Comparison of ENCODE assay signal across 21 cellular contexts in the genomic region with DNA sequence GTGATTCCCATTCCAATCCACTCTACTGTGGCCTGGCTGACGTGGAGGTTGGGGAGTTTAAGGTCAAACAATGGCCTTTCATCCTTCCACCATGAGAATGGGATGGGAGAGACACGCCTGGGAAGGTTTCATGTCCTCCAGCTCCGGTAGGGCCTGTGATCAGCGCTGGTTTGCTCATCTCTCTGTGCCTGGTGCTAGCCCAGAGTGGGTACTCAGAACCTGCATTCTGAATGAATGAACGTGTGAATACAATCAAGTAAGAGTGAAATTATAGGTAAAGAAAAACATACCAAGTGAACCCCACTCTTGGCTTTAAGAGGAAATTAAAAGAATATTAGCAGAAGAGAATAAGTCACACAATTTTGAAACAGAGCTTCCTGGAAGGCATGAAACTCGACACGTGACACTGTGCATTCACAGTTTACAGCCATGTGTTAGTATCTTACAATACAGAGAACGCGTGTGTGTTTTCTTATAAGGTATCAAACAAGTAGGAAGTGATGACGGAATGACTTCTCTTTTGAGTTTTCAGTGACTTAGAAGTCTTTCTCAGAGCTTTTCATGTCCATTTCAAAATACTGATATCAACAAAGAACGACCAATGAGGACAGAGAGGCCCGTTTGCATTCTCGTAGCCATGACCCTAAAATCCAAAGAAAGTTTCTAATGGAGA. TPM values are rescaled to one million over a fixed set of nuclear protein-coding genes. Genes with fewer than 3 reads are reported as not detected.
A peak's percentile ranks its signal among the peaks of the same experiment; 100 is the strongest.
DNase-seq lines count a peak whose midpoint lies in the region; ATAC-seq, FAIRE-seq and TF ChIP-seq lines count a peak whose summit lies in the region.
"Had no signal": no experiment of that assay in that cellular context is flagged by ENCODE, and none has a peak within 500 bp of the region (broad histone marks: within the 10 kb centered on the region; RNA-seq: fewer than 3 reads in every experiment).

No MANE protein-coding gene starts in this region.

- no peaks in the 10 kb centered on the region for H3K27me3 ChIP-seq in CD4-positive, CD25-positive, alpha-beta regulatory T cell (ENCODE audit: control insufficient read depth, insufficient read depth, low read length)
- no peaks in the 10 kb centered on the region for H3K27me3 ChIP-seq in GM12878 (replicated peaks in 1 of 2; ENCODE audit: control insufficient read depth in 2 of 2, insufficient read depth in 2 of 2, low read length in 1 of 2)
- H3K27me3 ChIP-seq: SJCRH30 had no signal

- DNase-seq in activated CD8-positive, alpha-beta memory T cell treated with anti-CD3 and anti-CD28 coated beads, Interleukin-2, amount 10 ng/mL, durations not matched to agents 7 days and 5 days = no peak
- DNase-seq in activated CD8-positive, alpha-beta memory T cell treated with anti-CD3 and anti-CD28 coated beads, Interleukin-2, amount 50 U/mL, for 48 hours = no peak
- DNase-seq in CD4-positive, CD25-positive, alpha-beta regulatory T cell = peak in 2 of 3 donors; percentile 47 to 81
- no peak for DNase-seq in GM12878 (ENCODE audit: low read depth, low spot score)
- DNase-seq in sciatic nerve (ENCODE audit: low spot score) = no peak
- no peak for DNase-seq in posterior cingulate gyrus
- DNase-seq in GDM1 (lab: John Stamatoyannopoulos, UW) = no peak
- DNase-seq in activated T-helper 2 cell treated with anti-CD3 and anti-CD28 coated beads, Interferon-gamma antibody, Interleukin-2, Interleukin-4, amounts not matched to agents 10 μg/mL and 5 μg/mL and 100 μg/mL, durations not matched to agents 14 hours and 24 hours and 36 hours (ENCODE audit: low spot score) = no peak
- DNase-seq: CD4-positive, alpha-beta T cell; GM23248; NCI-H1417 treated with DMSO at 0.1 percent for 48 hours; NCI-H1930; NCI-H2171 treated with DMSO at 0.1 percent for 48 hours; NCI-H446 treated with DMSO at 0.1 percent for 48 hours; NK-92 treated with Interleukin-12 subunit alpha and Interleukin-12 subunit beta, amount 100 ng/mL, for 24 hours; PC-3; SJCRH30 had no signal

- no peaks in the 10 kb centered on the region for H3K9me3 Mint-ChIP-seq in activated CD8-positive, alpha-beta memory T cell treated with anti-CD3 and anti-CD28 coated beads, Interleukin-2, amount 10 ng/mL, durations not matched to agents 7 days and 5 days (ENCODE audit: low read depth)
- peaks cover 0 to 3% (median 0%) of the 10 kb centered on the region in 7 donors for H3K9me3 Mint-ChIP-seq in CD4-positive, CD25-positive, alpha-beta regulatory T cell
- peaks cover 15% of the 10 kb centered on the region for H3K9me3 Mint-ChIP-seq in activated T-helper 2 cell treated with anti-CD3 and anti-CD28 coated beads, Interferon-gamma antibody, Interleukin-2, Interleukin-4, amounts not matched to agents 10 μg/mL and 5 μg/mL and 100 μg/mL, durations not matched to agents 14 hours and 24 hours and 36 hours
- H3K9me3 Mint-ChIP-seq: CD4-positive, alpha-beta T cell had no signal

- 73% methylated on average over 13 of the region's 13 CpGs for WGBS in GM12878 (ENCODE audit: insufficient coverage, insufficient replicate concordance, low lambda C conversion rate, missing lambda C conversion rate)

- peaks cover 7% of the 10 kb centered on the region for H3K36me3 Mint-ChIP-seq in activated CD8-positive, alpha-beta memory T cell treated with anti-CD3 and anti-CD28 coated beads, Interleukin-2, amount 10 ng/mL, durations not matched to agents 7 days and 5 days
- H3K36me3 Mint-ChIP-seq in CD4-positive, CD25-positive, alpha-beta regulatory T cell = no peaks in the 10 kb centered on the region
- H3K36me3 Mint-ChIP-seq in activated T-helper 2 cell treated with anti-CD3 and anti-CD28 coated beads, Interferon-gamma antibody, Interleukin-2, Interleukin-4, amounts not matched to agents 10 μg/mL and 5 μg/mL and 100 μg/mL, durations not matched to agents 14 hours and 24 hours and 36 hours (ENCODE audit: low read depth) = no peaks in the 10 kb centered on the region

- H3K4me3 ChIP-seq in CD4-positive, CD25-positive, alpha-beta regulatory T cell (ENCODE audit: low read depth, low read length) = peak overlapping the region; percentile 34
- H3K4me3 ChIP-seq in GM12878 = no peak overlapping the region
- H3K4me3 ChIP-seq: GM23248, SJCRH30 had no signal

- SMC1A ChIA-PET in GM12878 (lab: Charles Lee; ENCODE audit: uncharacterized antibody, unreplicated experiment) = interaction anchor here (0.8 to 10.9 kb wide), 10 partner anchors 16 to 62 kb away, joined by 3 to 162 read pairs (median 4); no protein-coding TSS in a partner anchor

- H3K27ac ChIP-seq in CD4-positive, CD25-positive, alpha-beta regulatory T cell (ENCODE audit: insufficient read depth, low read length, poor library complexity, severe bottlenecking) = peak overlapping the region; percentile 56
- peak overlapping the region; percentile 53 for H3K27ac ChIP-seq in GM12878 (ENCODE audit: control insufficient read depth, insufficient read depth)
- H3K27ac ChIP-seq: GM23248, HL-60, SJCRH30 had no signal

- no peak for TF ChIP-seq RAD21 in GM12878 (IDR thresholded peaks at IDR 0.05; ENCODE audit: insufficient read depth, low read depth, low read length)

- RAD21 ChIA-PET in GM12878 (lab: Charles Lee; ENCODE audit: unreplicated experiment) = interaction anchor here (0.7 to 9.2 kb wide), 7 partner anchors 19 to 52 kb away, joined by 3 to 73 read pairs (median 4); no protein-coding TSS in a partner anchor

- no peaks in the 10 kb centered on the region for H4K20me1 ChIP-seq in GM12878 (ENCODE audit: control insufficient read depth, insufficient read depth)

- no TSS peak for BruUV-seq in GM12878 (replicated peaks; lab: Mats Ljungman, UMichigan)

- no peak for TF ChIP-seq POLR2A in GM12878 (IDR thresholded peaks at IDR 0.05; ENCODE audit: low read depth, low read length)

- H3K9ac ChIP-seq in GM12878 (ENCODE audit: control insufficient read depth, insufficient read depth, low read length) = no peak overlapping the region
- H3K9ac ChIP-seq: GM23248 had no signal

- no peak for TF ChIP-seq CTCF in GM12878 (IDR thresholded peaks at IDR 0.05 in 2 of 3, conservative IDR thresholded peaks at IDR 0.05 in 1 of 3; ENCODE audit: control insufficient read depth in 2 of 3, extremely low read depth in 1 of 3, insufficient read depth in 1 of 3, low read depth in 3 of 3, low read length in 3 of 3)

- H3K27ac Mint-ChIP-seq in activated CD8-positive, alpha-beta memory T cell treated with anti-CD3 and anti-CD28 coated beads, Interleukin-2, amount 10 ng/mL, durations not matched to agents 7 days and 5 days = peak overlapping the region; percentile 69
- peak overlapping the region in 2 of 3 donors; percentile 53 to 84 for H3K27ac Mint-ChIP-seq in CD4-positive, CD25-positive, alpha-beta regulatory T cell
- H3K27ac Mint-ChIP-seq in activated T-helper 2 cell treated with anti-CD3 and anti-CD28 coated beads, Interferon-gamma antibody, Interleukin-2, Interleukin-4, amounts not matched to agents 10 μg/mL and 5 μg/mL and 100 μg/mL, durations not matched to agents 14 hours and 24 hours and 36 hours = no peak overlapping the region
- H3K27ac Mint-ChIP-seq: CD4-positive, alpha-beta T cell had no signal

- peak overlapping the region; percentile 31; the same call in 1 of the 2 replicates for H2AFZ ChIP-seq in GM12878 (ENCODE audit: control insufficient read depth, low read depth, low read length)
- H2AFZ ChIP-seq: GM23248 had no signal

- H3K79me2 ChIP-seq in GM12878 (ENCODE audit: control insufficient read depth, insufficient read depth, low read length) = no peaks in the 10 kb centered on the region

- peak; percentile 18 for ATAC-seq in activated CD8-positive, alpha-beta memory T cell treated with anti-CD3 and anti-CD28 coated beads, Interleukin-2, amount 10 ng/mL, durations not matched to agents 7 days and 5 days
- peak; percentile 91 for ATAC-seq in CD4-positive, CD25-positive, alpha-beta regulatory T cell (ENCODE audit: low read depth in 2 of 2)
- ATAC-seq in GM12878 (no peak), sciatic nerve (peak; percentile 49)
- ATAC-seq: HCT116, PC-3 had no signal

- H3K4me3 Mint-ChIP-seq in activated CD8-positive, alpha-beta memory T cell treated with anti-CD3 and anti-CD28 coated beads, Interleukin-2, amount 10 ng/mL, durations not matched to agents 7 days and 5 days = no peak overlapping the region
- peak overlapping the region in 2 of 4 donors; percentile 40 to 72 for H3K4me3 Mint-ChIP-seq in CD4-positive, CD25-positive, alpha-beta regulatory T cell
- no peak overlapping the region for H3K4me3 Mint-ChIP-seq in activated T-helper 2 cell treated with anti-CD3 and anti-CD28 coated beads, Interferon-gamma antibody, Interleukin-2, Interleukin-4, amounts not matched to agents 10 μg/mL and 5 μg/mL and 100 μg/mL, durations not matched to agents 14 hours and 24 hours and 36 hours (ENCODE audit: low read depth)
- H3K4me3 Mint-ChIP-seq: CD4-positive, alpha-beta T cell had no signal

- no peak for FAIRE-seq in GM12878 (lab: Jason Lieb, UNC)
- FAIRE-seq: A204.1, HTR-8/SVneo had no signal

- H3K4me2 ChIP-seq in GM12878 (ENCODE audit: control insufficient read depth, insufficient read depth) = no peak overlapping the region

- H3K27me3 Mint-ChIP-seq in activated CD8-positive, alpha-beta memory T cell treated with anti-CD3 and anti-CD28 coated beads, Interleukin-2, amount 10 ng/mL, durations not matched to agents 7 days and 5 days = no peaks in the 10 kb centered on the region
- H3K27me3 Mint-ChIP-seq in CD4-positive, CD25-positive, alpha-beta regulatory T cell = peaks cover 4% of the 10 kb centered on the region
- no peaks in the 10 kb centered on the region for H3K27me3 Mint-ChIP-seq in activated T-helper 2 cell treated with anti-CD3 and anti-CD28 coated beads, Interferon-gamma antibody, Interleukin-2, Interleukin-4, amounts not matched to agents 10 μg/mL and 5 μg/mL and 100 μg/mL, durations not matched to agents 14 hours and 24 hours and 36 hours (ENCODE audit: low read depth)
- H3K27me3 Mint-ChIP-seq: CD4-positive, alpha-beta T cell had no signal

- POLR2A ChIA-PET in GM12878 (lab: Charles Lee) = interaction anchor here (0.6 to 1.8 kb wide), 4 partner anchors 15 to 41 kb away, joined by 3 to 4 read pairs (median 4); no protein-coding TSS in a partner anchor

- no peaks in the 10 kb centered on the region for H3K36me3 ChIP-seq in CD4-positive, CD25-positive, alpha-beta regulatory T cell (ENCODE audit: control insufficient read depth, insufficient read depth, low read length)
- no peaks in the 10 kb centered on the region for H3K36me3 ChIP-seq in GM12878 (ENCODE audit: control insufficient read depth in 2 of 2, insufficient read depth in 2 of 2, low read length in 1 of 2)
- H3K36me3 ChIP-seq: SJCRH30 had no signal

- H3K9me3 ChIP-seq in CD4-positive, CD25-positive, alpha-beta regulatory T cell (ENCODE audit: control insufficient read depth in 2 of 2, low read length in 2 of 2) = no peaks in the 10 kb centered on the region
- H3K9me3 ChIP-seq in GM12878 (replicated peaks; ENCODE audit: control insufficient read depth, insufficient read depth, low read length) = no peaks in the 10 kb centered on the region; the same call in 2 of the 3 replicates
- H3K9me3 ChIP-seq: SJCRH30 had no signal

- peaks cover 31% of the 10 kb centered on the region for H3K4me1 ChIP-seq in CD4-positive, CD25-positive, alpha-beta regulatory T cell (ENCODE audit: control insufficient read depth, insufficient read depth, low read length, poor library complexity, severe bottlenecking)
- peaks cover 68% of the 10 kb centered on the region for H3K4me1 ChIP-seq in GM12878 (ENCODE audit: control insufficient read depth, insufficient read depth, low read length)
- H3K4me1 ChIP-seq: SJCRH30 had no signal

- no peak for TF ChIP-seq EP300 in GM12878 (IDR thresholded peaks at IDR 0.05; ENCODE audit: borderline replicate concordance in 1 of 2, control insufficient read depth in 1 of 2, low read depth in 2 of 2, low read length in 2 of 2)

- in situ Hi-C loops in GM12878 (cut with MboI) = no loop called here

- intact Hi-C loops in GM12878 (cut with micrococcal nuclease; ENCODE audit: unreplicated experiment) (no loop called here), sciatic nerve (cut with DNase I) (no loop called here), posterior cingulate gyrus (cut with DNase I) (no loop called here)
- intact Hi-C loops in activated T-helper 2 cell treated with anti-CD3 and anti-CD28 coated beads, Interferon-gamma antibody, Interleukin-2, Interleukin-4, amounts not matched to agents 10 μg/mL and 5 μg/mL and 100 μg/mL, durations not matched to agents 14 hours and 24 hours and 36 hours (cut with micrococcal nuclease) = no loop called here

- CTCF ChIA-PET in activated CD8-positive, alpha-beta memory T cell treated with anti-CD3 and anti-CD28 coated beads, Interleukin-2, amount 10 ng/mL, durations not matched to agents 7 days and 5 days (lab: Charles Lee) = interaction anchor here (0.8 to 1.6 kb wide), 4 partner anchors 11 to 77 kb away, joined by 3 to 4 read pairs (median 4); no protein-coding TSS in a partner anchor
- CTCF ChIA-PET in GM12878 (lab: Yijun Ruan, JAX) = interaction anchor here (1.2 to 1.8 kb wide), 4 partner anchors 21 to 51 kb away, joined by 3 to 7 read pairs (median 3); no protein-coding TSS in a partner anchor

- H3K4me1 Mint-ChIP-seq in activated CD8-positive, alpha-beta memory T cell treated with anti-CD3 and anti-CD28 coated beads, Interleukin-2, amount 10 ng/mL, durations not matched to agents 7 days and 5 days = peaks cover 81% of the 10 kb centered on the region
- H3K4me1 Mint-ChIP-seq in CD4-positive, CD25-positive, alpha-beta regulatory T cell = peaks cover 42 to 84% (median 61%) of the 10 kb centered on the region in 4 donors
- H3K4me1 Mint-ChIP-seq in activated T-helper 2 cell treated with anti-CD3 and anti-CD28 coated beads, Interferon-gamma antibody, Interleukin-2, Interleukin-4, amounts not matched to agents 10 μg/mL and 5 μg/mL and 100 μg/mL, durations not matched to agents 14 hours and 24 hours and 36 hours (ENCODE audit: low read depth) = peaks cover 54% of the 10 kb centered on the region

RNA-seq across cellular contexts. Expression of gene DUSP22, which starts 36.7 kb away (rescaled TPM):
- total RNA-seq in activated CD8-positive, alpha-beta memory T cell treated with anti-CD3 and anti-CD28 coated beads, Interleukin-2, amount 10 ng/mL, durations not matched to agents 7 days and 5 days = 10 to 100 TPM; 38.1 to 47.8 TPM
- total RNA-seq in CD4-positive, CD25-positive, alpha-beta regulatory T cell = 46.6 TPM
- 10 to 100 TPM; 45.5 to 48.5 (median 47.5) TPM for polyA plus RNA-seq in CD4-positive, CD25-positive, alpha-beta regulatory T cell
- total RNA-seq in GM12878 (2013; cell fraction: nucleolus; rRNA removed) = 632 and 708 TPM in 2 replicates
- total RNA-seq in GM12878 (2014; rRNA removed) = 113 and 123 TPM in 2 replicates
- 80.6 and 83.3 TPM in 2 replicates for total RNA-seq in GM12878 (2014; rRNA removed; fragmentation: Illumina TruSeq; extraction: Trizol)
- total RNA-seq in GM12878 (2021) = 125 and 130 TPM in 2 replicates
- polyA plus RNA-seq in GM12878 (2011; ENCODE audit: low read depth) = 128 TPM
- polyA plus RNA-seq in GM12878 (2011; rRNA removed) = 78.9 and 80.1 TPM in 2 replicates
- 109 and 115 TPM in 2 replicates for polyA plus RNA-seq in GM12878 (2011; cell fraction: cytosol; rRNA removed)
- 359 and 389 TPM in 2 replicates for polyA plus RNA-seq in GM12878 (2011; cell fraction: nucleus; rRNA removed)
- 121 and 164 TPM in 2 replicates for polyA plus RNA-seq in GM12878 (2012)
- polyA plus RNA-seq in GM12878 (2014; fragmentation: Illumina TruSeq; extraction: Trizol) = 87.9 and 101 TPM in 2 replicates
- 10 to 100 TPM; 93.4 to 99.7 TPM for polyA plus RNA-seq in GM12878 (2014; fragmentation: Nextera tagmentation; extraction: Ambion mirVana)
- 138 and 147 TPM in 2 replicates for polyA plus RNA-seq in GM12878 (2014; rRNA removed)
- 100 to 1,000 TPM; 150 to 156 TPM for polyA plus RNA-seq in GM12878 (2016; fragmentation: Nextera tagmentation; extraction: Ambion mirVana)
- polyA minus RNA-seq in GM12878 (2011; rRNA and poly(A)+ RNA removed) = 84.5 and 84.7 TPM in 2 replicates
- 15.5 and 16.8 TPM in 2 replicates for polyA minus RNA-seq in GM12878 (2011; cell fraction: cytosol; rRNA and poly(A)+ RNA removed)
- 118 and 156 TPM in 2 replicates for polyA minus RNA-seq in GM12878 (2011; cell fraction: nucleus; rRNA and poly(A)+ RNA removed)
- 62.2 TPM for total RNA-seq in sciatic nerve
- total RNA-seq in activated T-helper 2 cell treated with anti-CD3 and anti-CD28 coated beads, Interferon-gamma antibody, Interleukin-2, Interleukin-4, amounts not matched to agents 10 μg/mL and 5 μg/mL and 100 μg/mL, durations not matched to agents 14 hours and 24 hours and 36 hours = 27.5 and 28.6 TPM in 2 replicates

Comparison
In these comparisons a context has a peak if more than half of its experiments do, and no peak if none do; other contexts are left out.
1. DNase-seq: peak in CD4-positive, CD25-positive, alpha-beta regulatory T cell (2 of 3); none in activated CD8-positive, alpha-beta memory T cell treated with anti-CD3 and anti-CD28 coated beads, Interleukin-2, amount 10 ng/mL, durations not matched to agents 7 days and 5 days (single experiment), activated CD8-positive, alpha-beta memory T cell treated with anti-CD3 and anti-CD28 coated beads, Interleukin-2, amount 50 U/mL, for 48 hours (single experiment), GM12878 (single experiment), sciatic nerve (single experiment), posterior cingulate gyrus (0 of 10), GDM1 (single experiment) and activated T-helper 2 cell treated with anti-CD3 and anti-CD28 coated beads, Interferon-gamma antibody, Interleukin-2, Interleukin-4, amounts not matched to agents 10 μg/mL and 5 μg/mL and 100 μg/mL, durations not matched to agents 14 hours and 24 hours and 36 hours (single experiment).